In the genomic region with DNA sequence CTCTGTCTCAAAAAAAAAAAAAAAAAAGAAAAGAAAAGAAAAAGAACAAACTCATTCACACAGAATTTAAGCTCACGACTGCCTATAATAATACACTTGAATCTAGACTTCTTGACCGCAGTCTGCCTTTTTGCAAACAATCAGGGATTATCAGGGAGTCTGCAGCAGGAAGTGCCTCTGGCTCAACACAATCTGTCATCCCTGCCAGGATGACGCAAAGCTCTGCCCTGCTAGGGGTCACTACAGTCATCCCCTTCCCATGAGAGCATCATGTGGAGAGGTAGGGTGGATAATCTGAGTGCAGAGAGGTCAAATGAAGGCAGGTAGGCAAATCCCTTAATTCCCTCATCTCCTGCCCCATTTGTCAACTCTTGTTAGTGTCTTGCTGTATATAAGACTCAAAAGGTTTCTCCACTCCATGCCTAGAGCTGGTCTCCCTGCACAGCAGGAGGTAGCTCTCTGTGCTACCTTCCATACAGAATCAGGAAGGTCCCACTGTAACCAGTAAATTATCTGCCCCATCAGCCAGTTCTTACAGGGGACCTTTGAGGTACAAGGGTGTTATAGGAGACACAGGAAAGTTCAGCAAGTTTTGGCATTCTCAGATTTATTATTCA, we compare ENCODE assay signal across 1 cellular context.
TF ChIP-seq lines count a peak whose summit lies in the region.

No MANE protein-coding gene starts in this region.

TF ChIP-seq in endothelial cell of umbilical vein, 7 proteins besides CTCF, POLR2A, EP300 and RAD21:
- TF ChIP-seq FOS (IDR thresholded peaks at IDR 0.05; ENCODE audit: borderline replicate concordance, insufficient read depth, low read length): peak; percentile 60
- TF ChIP-seq JUN (IDR thresholded peaks at IDR 0.05; ENCODE audit: borderline replicate concordance, insufficient read depth, insufficient read length, low read depth): peak; percentile 66
- TF ChIP-seq GATA2 (IDR thresholded peaks at IDR 0.05; ENCODE audit: insufficient read depth, insufficient read length, low read depth, low read length): peak; percentile 79
- TF ChIP-seq EZH2 (IDR thresholded peaks at IDR 0.05; ENCODE audit: borderline replicate concordance, low read depth, low read length, severe bottlenecking): no peak
- no peak for TF ChIP-seq MAX (IDR thresholded peaks at IDR 0.05; ENCODE audit: insufficient read depth, insufficient read length)
- TF ChIP-seq MYC (IDR thresholded peaks at IDR 0.05; ENCODE audit: low read depth, low read length): no peak
- TF ChIP-seq POLR2AphosphoS5 (IDR thresholded peaks at IDR 0.05; ENCODE audit: insufficient read depth, low read depth, low read length): peak; percentile 37
